In the genomic region with DNA sequence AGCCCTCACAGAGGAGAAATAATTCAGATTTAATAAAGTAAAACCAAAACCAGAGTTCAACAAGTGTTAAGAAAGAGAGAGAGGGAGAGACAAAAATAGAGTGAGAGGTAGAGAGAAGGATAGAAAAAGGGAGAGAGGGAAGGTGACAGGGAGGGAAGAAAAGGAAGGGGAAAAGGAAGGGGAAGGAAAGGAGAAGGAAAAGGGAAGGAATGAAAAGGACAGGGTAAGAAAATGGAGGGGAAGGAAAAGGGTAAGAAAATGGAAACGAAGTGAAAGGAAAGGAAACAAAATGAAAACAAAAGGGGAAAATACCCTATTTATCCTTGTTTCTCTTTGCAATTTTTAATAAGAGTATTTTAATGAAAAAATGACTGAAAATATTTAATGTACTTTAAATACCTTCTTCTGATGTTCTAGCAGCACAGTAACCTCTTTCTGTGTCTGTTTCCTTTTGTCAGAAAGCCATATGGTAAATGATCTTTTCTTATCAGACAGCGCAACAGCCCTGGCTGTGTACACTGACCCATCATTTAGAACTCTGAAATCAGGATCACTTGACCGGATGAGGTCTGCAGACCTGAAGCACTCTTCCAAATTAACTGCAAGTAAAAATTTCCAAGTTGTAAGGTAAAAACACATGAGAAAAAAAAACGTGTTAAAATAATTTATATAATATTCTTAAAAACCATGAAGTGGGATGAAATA, we compare ENCODE assay signal across 1 cellular context.
TF ChIP-seq lines count a peak whose summit lies in the region.

No MANE protein-coding gene starts in this region.

TF ChIP-seq in K562, 482 proteins besides CTCF, POLR2A, EP300 and RAD21 (continued from another document and continues in another):
- TF ChIP-seq SMAD2 (IDR thresholded peaks at IDR 0.05; ENCODE audit: low read depth, low read length): no peak
- TF ChIP-seq ARHGAP35 (IDR thresholded peaks at IDR 0.05; ENCODE audit: partially characterized antibody): no peak
- TF ChIP-seq, protein P1, sequence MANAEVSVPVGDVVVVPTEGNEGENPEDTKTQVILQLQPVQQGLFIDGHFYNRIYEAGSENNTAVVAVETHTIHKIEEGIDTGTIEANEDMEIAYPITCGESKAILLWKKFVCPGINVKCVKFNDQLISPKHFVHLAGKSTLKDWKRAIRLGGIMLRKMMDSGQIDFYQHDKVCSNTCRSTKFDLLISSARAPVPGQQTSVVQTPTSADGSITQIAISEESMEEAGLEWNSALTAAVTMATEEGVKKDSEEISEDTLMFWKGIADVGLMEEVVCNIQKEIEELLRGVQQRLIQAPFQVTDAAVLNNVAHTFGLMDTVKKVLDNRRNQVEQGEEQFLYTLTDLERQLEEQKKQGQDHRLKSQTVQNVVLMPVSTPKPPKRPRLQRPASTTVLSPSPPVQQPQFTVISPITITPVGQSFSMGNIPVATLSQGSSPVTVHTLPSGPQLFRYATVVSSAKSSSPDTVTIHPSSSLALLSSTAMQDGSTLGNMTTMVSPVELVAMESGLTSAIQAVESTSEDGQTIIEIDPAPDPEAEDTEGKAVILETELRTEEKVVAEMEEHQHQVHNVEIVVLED (CRISPR knock-in tag; IDR thresholded peaks at IDR 0.05): no peak
- TF ChIP-seq RBM39 (optimal IDR thresholded peaks at IDR 0.05; ENCODE audit: low read depth, low read length): no peak
- TF ChIP-seq, protein P2, sequence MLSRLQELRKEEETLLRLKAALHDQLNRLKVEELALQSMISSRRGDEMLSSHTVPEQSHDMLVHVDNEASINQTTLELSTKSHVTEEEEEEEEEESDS (CRISPR knock-in tag; IDR thresholded peaks at IDR 0.05): no peak
- TF ChIP-seq ZBED1 (IDR thresholded peaks at IDR 0.05): no peak
- no peak for TF ChIP-seq NFE2L1 (tag; IDR thresholded peaks at IDR 0.05; ENCODE audit: borderline replicate concordance, low read depth)
- no peak for TF ChIP-seq NRF1 (conservative IDR thresholded peaks at IDR 0.05 in 1 of 2, IDR thresholded peaks at IDR 0.05 in 1 of 2)
- TF ChIP-seq, protein P3, sequence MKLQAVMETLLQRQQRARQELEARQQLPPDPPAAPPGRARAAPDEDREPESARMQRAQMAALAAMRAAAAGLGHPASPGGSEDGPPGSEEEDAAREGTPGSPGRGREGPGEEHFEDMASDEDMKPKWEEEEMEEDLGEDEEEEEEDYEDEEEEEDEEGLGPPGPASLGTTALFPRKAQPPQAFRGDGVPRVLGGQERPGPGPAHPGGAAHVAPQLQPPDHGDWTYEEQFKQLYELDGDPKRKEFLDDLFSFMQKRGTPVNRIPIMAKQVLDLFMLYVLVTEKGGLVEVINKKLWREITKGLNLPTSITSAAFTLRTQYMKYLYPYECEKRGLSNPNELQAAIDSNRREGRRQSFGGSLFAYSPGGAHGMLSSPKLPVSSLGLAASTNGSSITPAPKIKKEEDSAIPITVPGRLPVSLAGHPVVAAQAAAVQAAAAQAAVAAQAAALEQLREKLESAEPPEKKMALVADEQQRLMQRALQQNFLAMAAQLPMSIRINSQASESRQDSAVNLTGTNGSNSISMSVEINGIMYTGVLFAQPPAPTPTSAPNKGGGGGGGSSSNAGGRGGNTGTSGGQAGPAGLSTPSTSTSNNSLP (IDR thresholded peaks at IDR 0.05; ENCODE audit: borderline replicate concordance, low read depth, low read length): no peak
- no peak for TF ChIP-seq SMAD3 (CRISPR knock-in tag; conservative IDR thresholded peaks at IDR 0.05)
- TF ChIP-seq CBFA2T2 (conservative IDR thresholded peaks at IDR 0.05): peak; percentile 34; the same call in 1 of the 2 replicates
- TF ChIP-seq CCAR2 (IDR thresholded peaks at IDR 0.05; ENCODE audit: low read depth, low read length): no peak
- TF ChIP-seq, protein P4, sequence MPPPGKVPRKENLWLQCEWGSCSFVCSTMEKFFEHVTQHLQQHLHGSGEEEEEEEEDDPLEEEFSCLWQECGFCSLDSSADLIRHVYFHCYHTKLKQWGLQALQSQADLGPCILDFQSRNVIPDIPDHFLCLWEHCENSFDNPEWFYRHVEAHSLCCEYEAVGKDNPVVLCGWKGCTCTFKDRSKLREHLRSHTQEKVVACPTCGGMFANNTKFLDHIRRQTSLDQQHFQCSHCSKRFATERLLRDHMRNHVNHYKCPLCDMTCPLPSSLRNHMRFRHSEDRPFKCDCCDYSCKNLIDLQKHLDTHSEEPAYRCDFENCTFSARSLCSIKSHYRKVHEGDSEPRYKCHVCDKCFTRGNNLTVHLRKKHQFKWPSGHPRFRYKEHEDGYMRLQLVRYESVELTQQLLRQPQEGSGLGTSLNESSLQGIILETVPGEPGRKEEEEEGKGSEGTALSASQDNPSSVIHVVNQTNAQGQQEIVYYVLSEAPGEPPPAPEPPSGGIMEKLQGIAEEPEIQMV (tag; conservative IDR thresholded peaks at IDR 0.05; ENCODE audit: low read depth): 0 out of 2 replicates have a peak, but pooled peaks have one; percentile 28
- peak; percentile 53; the same call in 1 of the 2 replicates for TF ChIP-seq ARID1B (IDR thresholded peaks at IDR 0.05)
- TF ChIP-seq MEF2A (IDR thresholded peaks at IDR 0.05; ENCODE audit: control insufficient read depth, low read depth, low read length): no peak
- no peak for TF ChIP-seq KAT7 (CRISPR knock-in tag; IDR thresholded peaks at IDR 0.05; ENCODE audit: borderline replicate concordance)
- TF ChIP-seq TEAD1 (CRISPR knock-in tag; IDR thresholded peaks at IDR 0.05): no peak
- TF ChIP-seq ZNF77 (CRISPR knock-in tag; IDR thresholded peaks at IDR 0.05): no peak
- TF ChIP-seq ETV1 (tag; conservative IDR thresholded peaks at IDR 0.05; ENCODE audit: low read depth): peak; percentile 40
- no peak for TF ChIP-seq BMI1 (IDR thresholded peaks at IDR 0.05; ENCODE audit: low read length)
- peak; percentile 30; the same call in 1 of the 2 replicates for TF ChIP-seq DPF2 (IDR thresholded peaks at IDR 0.05)
- 0 out of 2 replicates have a peak, but pooled peaks have one; percentile 44 for TF ChIP-seq SMARCA4 (IDR thresholded peaks at IDR 0.05)
- TF ChIP-seq, protein P5, sequence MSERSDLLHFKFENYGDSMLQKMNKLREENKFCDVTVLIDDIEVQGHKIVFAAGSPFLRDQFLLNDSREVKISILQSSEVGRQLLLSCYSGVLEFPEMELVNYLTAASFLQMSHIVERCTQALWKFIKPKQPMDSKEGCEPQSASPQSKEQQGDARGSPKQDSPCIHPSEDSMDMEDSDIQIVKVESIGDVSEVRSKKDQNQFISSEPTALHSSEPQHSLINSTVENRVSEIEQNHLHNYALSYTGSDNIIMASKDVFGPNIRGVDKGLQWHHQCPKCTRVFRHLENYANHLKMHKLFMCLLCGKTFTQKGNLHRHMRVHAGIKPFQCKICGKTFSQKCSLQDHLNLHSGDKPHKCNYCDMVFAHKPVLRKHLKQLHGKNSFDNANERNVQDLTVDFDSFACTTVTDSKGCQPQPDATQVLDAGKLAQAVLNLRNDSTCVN (CRISPR knock-in tag; IDR thresholded peaks at IDR 0.05): 0 out of 2 replicates have a peak, but pooled peaks have one; percentile 58
- no peak for TF ChIP-seq XRCC3 (IDR thresholded peaks at IDR 0.05)
- no peak for TF ChIP-seq RFX5 (IDR thresholded peaks at IDR 0.05; ENCODE audit: low read depth, low read length)
- TF ChIP-seq, protein P6, sequence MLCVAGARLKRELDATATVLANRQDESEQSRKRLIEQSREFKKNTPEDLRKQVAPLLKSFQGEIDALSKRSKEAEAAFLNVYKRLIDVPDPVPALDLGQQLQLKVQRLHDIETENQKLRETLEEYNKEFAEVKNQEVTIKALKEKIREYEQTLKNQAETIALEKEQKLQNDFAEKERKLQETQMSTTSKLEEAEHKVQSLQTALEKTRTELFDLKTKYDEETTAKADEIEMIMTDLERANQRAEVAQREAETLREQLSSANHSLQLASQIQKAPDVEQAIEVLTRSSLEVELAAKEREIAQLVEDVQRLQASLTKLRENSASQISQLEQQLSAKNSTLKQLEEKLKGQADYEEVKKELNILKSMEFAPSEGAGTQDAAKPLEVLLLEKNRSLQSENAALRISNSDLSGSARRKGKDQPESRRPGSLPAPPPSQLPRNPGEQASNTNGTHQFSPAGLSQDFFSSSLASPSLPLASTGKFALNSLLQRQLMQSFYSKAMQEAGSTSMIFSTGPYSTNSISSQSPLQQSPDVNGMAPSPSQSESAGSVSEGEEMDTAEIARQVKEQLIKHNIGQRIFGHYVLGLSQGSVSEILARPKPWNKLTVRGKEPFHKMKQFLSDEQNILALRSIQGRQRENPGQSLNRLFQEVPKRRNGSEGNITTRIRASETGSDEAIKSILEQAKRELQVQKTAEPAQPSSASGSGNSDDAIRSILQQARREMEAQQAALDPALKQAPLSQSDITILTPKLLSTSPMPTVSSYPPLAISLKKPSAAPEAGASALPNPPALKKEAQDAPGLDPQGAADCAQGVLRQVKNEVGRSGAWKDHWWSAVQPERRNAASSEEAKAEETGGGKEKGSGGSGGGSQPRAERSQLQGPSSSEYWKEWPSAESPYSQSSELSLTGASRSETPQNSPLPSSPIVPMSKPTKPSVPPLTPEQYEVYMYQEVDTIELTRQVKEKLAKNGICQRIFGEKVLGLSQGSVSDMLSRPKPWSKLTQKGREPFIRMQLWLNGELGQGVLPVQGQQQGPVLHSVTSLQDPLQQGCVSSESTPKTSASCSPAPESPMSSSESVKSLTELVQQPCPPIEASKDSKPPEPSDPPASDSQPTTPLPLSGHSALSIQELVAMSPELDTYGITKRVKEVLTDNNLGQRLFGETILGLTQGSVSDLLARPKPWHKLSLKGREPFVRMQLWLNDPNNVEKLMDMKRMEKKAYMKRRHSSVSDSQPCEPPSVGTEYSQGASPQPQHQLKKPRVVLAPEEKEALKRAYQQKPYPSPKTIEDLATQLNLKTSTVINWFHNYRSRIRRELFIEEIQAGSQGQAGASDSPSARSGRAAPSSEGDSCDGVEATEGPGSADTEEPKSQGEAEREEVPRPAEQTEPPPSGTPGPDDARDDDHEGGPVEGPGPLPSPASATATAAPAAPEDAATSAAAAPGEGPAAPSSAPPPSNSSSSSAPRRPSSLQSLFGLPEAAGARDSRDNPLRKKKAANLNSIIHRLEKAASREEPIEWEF (CRISPR knock-in tag; IDR thresholded peaks at IDR 0.05): no peak
- 0 out of 4 replicates have a peak, but pooled peaks of 1 of the 2 experiments have one; percentile 36 for TF ChIP-seq RCOR1 (IDR thresholded peaks at IDR 0.05; ENCODE audit: borderline replicate concordance in 1 of 2, low read depth in 2 of 2, low read length in 2 of 2)
- TF ChIP-seq, protein P7, sequence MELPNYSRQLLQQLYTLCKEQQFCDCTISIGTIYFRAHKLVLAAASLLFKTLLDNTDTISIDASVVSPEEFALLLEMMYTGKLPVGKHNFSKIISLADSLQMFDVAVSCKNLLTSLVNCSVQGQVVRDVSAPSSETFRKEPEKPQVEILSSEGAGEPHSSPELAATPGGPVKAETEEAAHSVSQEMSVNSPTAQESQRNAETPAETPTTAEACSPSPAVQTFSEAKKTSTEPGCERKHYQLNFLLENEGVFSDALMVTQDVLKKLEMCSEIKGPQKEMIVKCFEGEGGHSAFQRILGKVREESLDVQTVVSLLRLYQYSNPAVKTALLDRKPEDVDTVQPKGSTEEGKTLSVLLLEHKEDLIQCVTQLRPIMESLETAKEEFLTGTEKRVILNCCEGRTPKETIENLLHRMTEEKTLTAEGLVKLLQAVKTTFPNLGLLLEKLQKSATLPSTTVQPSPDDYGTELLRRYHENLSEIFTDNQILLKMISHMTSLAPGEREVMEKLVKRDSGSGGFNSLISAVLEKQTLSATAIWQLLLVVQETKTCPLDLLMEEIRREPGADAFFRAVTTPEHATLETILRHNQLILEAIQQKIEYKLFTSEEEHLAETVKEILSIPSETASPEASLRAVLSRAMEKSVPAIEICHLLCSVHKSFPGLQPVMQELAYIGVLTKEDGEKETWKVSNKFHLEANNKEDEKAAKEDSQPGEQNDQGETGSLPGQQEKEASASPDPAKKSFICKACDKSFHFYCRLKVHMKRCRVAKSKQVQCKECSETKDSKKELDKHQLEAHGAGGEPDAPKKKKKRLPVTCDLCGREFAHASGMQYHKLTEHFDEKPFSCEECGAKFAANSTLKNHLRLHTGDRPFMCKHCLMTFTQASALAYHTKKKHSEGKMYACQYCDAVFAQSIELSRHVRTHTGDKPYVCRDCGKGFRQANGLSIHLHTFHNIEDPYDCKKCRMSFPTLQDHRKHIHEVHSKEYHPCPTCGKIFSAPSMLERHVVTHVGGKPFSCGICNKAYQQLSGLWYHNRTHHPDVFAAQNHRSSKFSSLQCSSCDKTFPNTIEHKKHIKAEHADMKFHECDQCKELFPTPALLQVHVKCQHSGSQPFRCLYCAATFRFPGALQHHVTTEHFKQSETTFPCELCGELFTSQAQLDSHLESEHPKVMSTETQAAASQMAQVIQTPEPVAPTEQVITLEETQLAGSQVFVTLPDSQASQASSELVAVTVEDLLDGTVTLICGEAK (IDR thresholded peaks at IDR 0.05): peak; percentile 41; the same call in 1 of the 2 replicates
- TF ChIP-seq, protein P7 (CRISPR knock-in tag; IDR thresholded peaks at IDR 0.05): no peak
- TF ChIP-seq ZZZ3 (IDR thresholded peaks at IDR 0.05): no peak
- TF ChIP-seq, protein P8, sequence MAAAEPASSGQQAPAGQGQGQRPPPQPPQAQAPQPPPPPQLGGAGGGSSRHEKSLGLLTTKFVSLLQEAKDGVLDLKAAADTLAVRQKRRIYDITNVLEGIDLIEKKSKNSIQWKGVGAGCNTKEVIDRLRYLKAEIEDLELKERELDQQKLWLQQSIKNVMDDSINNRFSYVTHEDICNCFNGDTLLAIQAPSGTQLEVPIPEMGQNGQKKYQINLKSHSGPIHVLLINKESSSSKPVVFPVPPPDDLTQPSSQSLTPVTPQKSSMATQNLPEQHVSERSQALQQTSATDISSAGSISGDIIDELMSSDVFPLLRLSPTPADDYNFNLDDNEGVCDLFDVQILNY (CRISPR knock-in tag; IDR thresholded peaks at IDR 0.05): no peak
- TF ChIP-seq PHF8 (IDR thresholded peaks at IDR 0.05; ENCODE audit: borderline replicate concordance, low read length): no peak
